ENCODE assay signal across 26 cellular contexts in genomic region chr6:161424421-161424820, GRCh38.
"Had no signal": no experiment of that assay in that cellular context is flagged by ENCODE, and none has a peak within 500 bp of the region (broad histone marks: within the 10 kb centered on the region; RNA-seq: fewer than 3 reads in every experiment).

No MANE protein-coding gene starts in this region.

- H3K36me3 ChIP-seq: colonic mucosa, lower lobe of right lung, neutrophil, pancreas, prostate gland, sigmoid colon, upper lobe of right lung had no signal

- H3K4me3 ChIP-seq: colonic mucosa, dorsolateral prefrontal cortex, lower lobe of right lung, pancreas, prostate gland, sigmoid colon, smooth muscle cell, upper lobe of right lung had no signal

- DNase-seq: activated B cell treated with CpG ODN at 0.5 μM for 24 hours; activated CD4-positive, alpha-beta T cell treated with anti-CD3 and anti-CD28 coated beads, Interleukin-2, amount 50 U/mL, for 1 hour; activated CD8-positive, alpha-beta T cell treated with anti-CD3 and anti-CD28 coated beads for 36 hours; activated naive CD8-positive, alpha-beta T cell treated with anti-CD3 and anti-CD28 coated beads, Interleukin-2, amount 50 U/mL, for 24 hours; activated T-cell treated with anti-CD3 and anti-CD28 coated beads, Interleukin-2, amount 50 U/mL, for 48 hours; colonic mucosa; dorsolateral prefrontal cortex; effector memory CD4-positive, alpha-beta T cell; hippocampal formation; kidney; lower lobe of right lung; mesendoderm; nephron progenitor cell; pancreas; sigmoid colon; stimulated activated CD4-positive, alpha-beta T cell treated with anti-CD3 and anti-CD28 coated beads, Interleukin-1b, Interleukin-23, amount 100 ng/mL, for 48 hours; stimulated activated CD4-positive, alpha-beta T cell treated with anti-CD3 and anti-CD28 coated beads, Interleukin-4, amount 100 ng/mL, for 4 hours; stimulated activated CD8-positive, alpha-beta memory T cell treated with anti-CD3 and anti-CD28 coated beads, Interleukin-4, amount 100 ng/mL, for 48 hours; stimulated activated naive CD8-positive, alpha-beta T cell treated with anti-CD3 and anti-CD28 coated beads, Interleukin-15, amount 100 ng/mL, for 72 hours; substantia nigra; T-helper 1 cell; upper lobe of right lung had no signal

- H3K9me3 ChIP-seq: colonic mucosa, lower lobe of right lung, neutrophil, pancreas, prostate gland, sigmoid colon, upper lobe of right lung had no signal

- H3K4me2 ChIP-seq: smooth muscle cell had no signal

- H3K4me1 ChIP-seq: colonic mucosa, lower lobe of right lung, prostate gland, upper lobe of right lung had no signal

- H3K27me3 ChIP-seq: colonic mucosa, dorsolateral prefrontal cortex, neutrophil, pancreas, sigmoid colon, upper lobe of right lung had no signal

- H3K27ac ChIP-seq: colonic mucosa, dorsolateral prefrontal cortex, lower lobe of right lung, neutrophil, prostate gland, sigmoid colon, upper lobe of right lung had no signal

- ATAC-seq: activated CD8-positive, alpha-beta T cell treated with anti-CD3 and anti-CD28 coated beads for 36 hours; activated naive CD8-positive, alpha-beta T cell treated with anti-CD3 and anti-CD28 coated beads, Interleukin-2, amount 50 U/mL, for 24 hours; lower lobe of right lung; pancreas; stimulated activated memory B cell treated with anti-CD40 and anti-IgM and Interleukin-4, amounts not matched to agents 10 μg/mL and 1 μg/mL and 100 μg/mL, for 72 hours; stimulated activated naive CD8-positive, alpha-beta T cell treated with anti-CD3 and anti-CD28 coated beads, Interleukin-15, amount 100 ng/mL, for 72 hours; upper lobe of right lung had no signal
